Comparison of ENCODE assay signal across 1 cellular context in genomic region chr19:12836529-12836863, GRCh38.
TF ChIP-seq lines count a peak whose summit lies in the region.

No MANE protein-coding gene starts in this region.

TF ChIP-seq in H1, 55 proteins besides CTCF, POLR2A, EP300 and RAD21:
- no peak for TF ChIP-seq SAP30 (IDR thresholded peaks at IDR 0.05; ENCODE audit: insufficient read depth, insufficient replicate concordance, low read length)
- TF ChIP-seq CHD7 (IDR thresholded peaks at IDR 0.05; ENCODE audit: insufficient replicate concordance, low read length), result no peak
- TF ChIP-seq JUND (IDR thresholded peaks at IDR 0.05; ENCODE audit: low read length), result no peak
- TF ChIP-seq SP1 (IDR thresholded peaks at IDR 0.05; ENCODE audit: low read depth, low read length), result no peak
- no peak for TF ChIP-seq SUZ12 (IDR thresholded peaks at IDR 0.05; ENCODE audit: low read length)
- TF ChIP-seq KDM1A (IDR thresholded peaks at IDR 0.05; ENCODE audit: borderline replicate concordance, low read length), result no peak
- no peak for TF ChIP-seq SP2 (IDR thresholded peaks at IDR 0.05; ENCODE audit: low read length)
